15 cellular contexts compared by ENCODE assay signal in the genomic region with DNA sequence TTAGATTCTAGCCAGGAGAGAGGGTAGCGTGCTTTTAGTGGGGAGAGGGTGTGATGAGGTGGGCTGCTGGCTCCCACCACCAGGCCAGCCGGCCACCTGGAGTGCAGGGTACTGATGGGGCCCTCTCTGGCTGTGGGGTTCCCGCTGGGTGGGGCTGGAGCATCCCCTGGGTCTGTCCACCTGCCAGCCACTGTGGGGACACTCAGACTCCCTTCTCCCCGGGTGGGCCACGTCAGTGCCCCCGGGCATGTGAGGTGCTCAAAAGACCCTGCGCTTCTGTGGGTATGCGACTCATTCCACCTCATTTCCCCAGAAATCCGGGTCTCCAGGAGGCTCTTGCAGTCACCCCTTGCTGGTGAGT. TPM values are rescaled to one million over a fixed set of nuclear protein-coding genes. Genes with fewer than 3 reads are reported as not detected.
DNase-seq lines count a peak whose midpoint lies in the region; ATAC-seq, FAIRE-seq and TF ChIP-seq lines count a peak whose summit lies in the region.
"Had no signal": no experiment of that assay in that cellular context is flagged by ENCODE, and none has a peak within 500 bp of the region (broad histone marks: within the 10 kb centered on the region; RNA-seq: fewer than 3 reads in every experiment).

No MANE protein-coding gene starts in this region.

- H3K4me3 ChIP-seq in A549 = no peak overlapping the region
- H3K4me3 ChIP-seq: SJSA1 had no signal

- H3K36me3 Mint-ChIP-seq in glutamatergic neuron (ENCODE audit: unreplicated experiment) = no peaks in the 10 kb centered on the region

- POLR2A ChIA-PET in A549 (lab: Yijun Ruan, JAX) = interaction anchor here (1.0 to 2.0 kb wide), 6 partner anchors 196 to 568 kb away, joined by 3 to 7 read pairs (median 4); no protein-coding TSS in a partner anchor

- TF ChIP-seq RAD21 in A549 (conservative IDR thresholded peaks at IDR 0.05 in 1 of 2, IDR thresholded peaks at IDR 0.05 in 1 of 2) (no peak; a peak in 1 of 5 replicates), Ishikawa (IDR thresholded peaks at IDR 0.05; ENCODE audit: low read depth) (no peak)

- H3K27ac Mint-ChIP-seq in glutamatergic neuron (ENCODE audit: unreplicated experiment) = no peak overlapping the region
- H3K27ac Mint-ChIP-seq: B cell, H9 had no signal

- no peak for DNase-seq in A549 (ENCODE audit: low read depth in 1 of 2, low spot score in 1 of 2)
- peak; percentile 12 for DNase-seq in glutamatergic neuron
- no peak for DNase-seq in SKM-1 (lab: John Stamatoyannopoulos, UW; ENCODE audit: unreplicated experiment)
- no peak for DNase-seq in KBM-7
- no peak for DNase-seq in midbrain (lab: John Stamatoyannopoulos, UW)
- DNase-seq in NCI-H526 (lab: John Stamatoyannopoulos, UW) = no peak
- DNase-seq: NCI-H187 treated with DMSO at 0.1 percent for 48 hours had no signal

- no peak for TF ChIP-seq POLR2A in A549 (IDR thresholded peaks at IDR 0.05; ENCODE audit: low read length)

- ATAC-seq in A549 = peak in 1 of 2 experiments; percentile 2; a peak in 2 of 6 replicates

- H3K4me1 Mint-ChIP-seq in glutamatergic neuron (ENCODE audit: low read depth, unreplicated experiment) = peaks cover 4% of the 10 kb centered on the region

- TF ChIP-seq EP300 in A549 (IDR thresholded peaks at IDR 0.05) (no peak), Ishikawa (IDR thresholded peaks at IDR 0.05; ENCODE audit: borderline replicate concordance) (no peak)

- peak overlapping the region; percentile 24; the same call in 1 of the 3 replicates for H3K4me2 ChIP-seq in A549

- peaks cover 4% of the 10 kb centered on the region for H3K9me3 Mint-ChIP-seq in glutamatergic neuron (ENCODE audit: unreplicated experiment)
- H3K9me3 Mint-ChIP-seq: H9 had no signal

- H3K27me3 Mint-ChIP-seq in glutamatergic neuron (ENCODE audit: unreplicated experiment) = peaks cover 2% of the 10 kb centered on the region

- peak overlapping the region; percentile 68 for H3K27ac ChIP-seq in 22Rv1
- H3K27ac ChIP-seq in A549 = peak overlapping the region; percentile 63 to 71; a peak in 5 of 6 replicates
- H3K27ac ChIP-seq: RWPE1, SJSA1 had no signal

- FAIRE-seq in A549 (lab: Jason Lieb, UNC) = no peak

- no peak overlapping the region for H3K4me3 Mint-ChIP-seq in glutamatergic neuron (ENCODE audit: unreplicated experiment)
- H3K4me3 Mint-ChIP-seq: B cell, H9 had no signal

- CTCF ChIA-PET in A549 (lab: Yijun Ruan, JAX) = interaction anchor here (0.5 to 15.2 kb wide), 83 partner anchors 8 to 1097 kb away, joined by 3 to 262 read pairs (median 4); partner anchors contain the start of genes CCND1, LINC01488, LTO1 and MYEOV

- in situ Hi-C loops in KBM-7 (cut with MboI; ENCODE audit: low pct_unique_long_range_greater_than_20kb, low sequenced_read_pairs) = no loop called here

- WGBS in A549 (ENCODE audit: missing lambda C conversion rate) = 73% methylated on average over 4 of the region's 9 CpGs

- no peaks in the 10 kb centered on the region for H3K9me3 ChIP-seq in A549
- H3K9me3 ChIP-seq: SJSA1 had no signal

- H3K4me1 ChIP-seq in A549 = peaks cover 28% of the 10 kb centered on the region

- TF ChIP-seq CTCF in 22Rv1 (IDR thresholded peaks at IDR 0.05) = peak; percentile 18; the same call in 1 of the 2 replicates
- TF ChIP-seq CTCF in A549 (IDR thresholded peaks at IDR 0.05) = no peak
- TF ChIP-seq CTCF in glutamatergic neuron (IDR thresholded peaks at IDR 0.05; ENCODE audit: partially characterized antibody, unreplicated experiment) = no peak

TF ChIP-seq in A549, 52 proteins besides CTCF, POLR2A, EP300 and RAD21:
- no peak for TF ChIP-seq NFE2L2 (conservative IDR thresholded peaks at IDR 0.05; ENCODE audit: low read length)
- no peak for TF ChIP-seq MYC (IDR thresholded peaks at IDR 0.05; ENCODE audit: borderline replicate concordance, low read length)
- no peak for TF ChIP-seq JUNB (IDR thresholded peaks at IDR 0.05)
- no peak for TF ChIP-seq ESRRA (IDR thresholded peaks at IDR 0.05; ENCODE audit: borderline replicate concordance, low read length)
- TF ChIP-seq, protein P1, sequence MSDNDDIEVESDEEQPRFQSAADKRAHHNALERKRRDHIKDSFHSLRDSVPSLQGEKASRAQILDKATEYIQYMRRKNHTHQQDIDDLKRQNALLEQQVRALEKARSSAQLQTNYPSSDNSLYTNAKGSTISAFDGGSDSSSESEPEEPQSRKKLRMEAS (IDR thresholded peaks at IDR 0.05) = no peak
- no peak for TF ChIP-seq MAZ (IDR thresholded peaks at IDR 0.05; ENCODE audit: borderline replicate concordance, low read depth, low read length)
- TF ChIP-seq HEYL (CRISPR knock-in tag; IDR thresholded peaks at IDR 0.05) = no peak
- TF ChIP-seq HOXB13 (CRISPR knock-in tag; IDR thresholded peaks at IDR 0.05; ENCODE audit: low read depth) = no peak
- TF ChIP-seq ZFP36 (IDR thresholded peaks at IDR 0.05; ENCODE audit: borderline replicate concordance, partially characterized antibody) = no peak
- TF ChIP-seq HOXB5 (CRISPR knock-in tag; IDR thresholded peaks at IDR 0.05) = no peak
- TF ChIP-seq MAFK (IDR thresholded peaks at IDR 0.05; ENCODE audit: partially characterized antibody) = no peak
- no peak for TF ChIP-seq FOSB (CRISPR knock-in tag; IDR thresholded peaks at IDR 0.05)
- no peak for TF ChIP-seq ELK1 (IDR thresholded peaks at IDR 0.05; ENCODE audit: low read depth, low read length)
- no peak for TF ChIP-seq NPAS2 (CRISPR knock-in tag; IDR thresholded peaks at IDR 0.05; ENCODE audit: borderline replicate concordance)

TF ChIP-seq in Ishikawa, 13 proteins besides CTCF, POLR2A, EP300 and RAD21:
- TF ChIP-seq YY1 (IDR thresholded peaks at IDR 0.05; ENCODE audit: low read depth) = no peak
- 0 out of 2 replicates have a peak, but pooled peaks have one; percentile 1 for TF ChIP-seq TCF12 (IDR thresholded peaks at IDR 0.05; ENCODE audit: low read depth)

RNA-seq across cellular contexts. Expression of gene TPCN2, which starts 53.0 kb away (rescaled TPM):
- polyA plus RNA-seq in A549 (2011; rRNA removed) (8.1 and 8.9 TPM in 2 replicates), A549 (2017; fragmentation: RNase III; extraction: RNeasy Plus Mini Kit Qiagen cat#74134 plus additional on column Dnase treatment) (8.8 to 9.1 TPM (median 9.0 TPM) in 3 replicates)
- 9.4 and 11.6 TPM in 2 replicates for polyA plus RNA-seq in A549 (2012; cell fraction: cytosol; rRNA removed)
- polyA plus RNA-seq in A549 (2012; cell fraction: nucleus; rRNA removed) = 34.4 and 38.1 TPM in 2 replicates
- polyA minus RNA-seq in A549 (2011; rRNA and poly(A)+ RNA removed) = 10.1 and 13.1 TPM in 2 replicates
- 17.2 TPM for total RNA-seq in glutamatergic neuron (ENCODE audit: unreplicated experiment)

RNA-seq across cellular contexts. Expression of gene SMIM38, which starts 54.0 kb away (rescaled TPM):
- 0.08 and 0.24 TPM in 2 replicates for polyA plus RNA-seq in A549 (2011; rRNA removed)
- polyA plus RNA-seq in A549 (2012; cell fraction: cytosol; rRNA removed) = 0.01 TPM in 2 replicates
- 0.23 and 0.27 TPM in 2 replicates for polyA plus RNA-seq in A549 (2012; cell fraction: nucleus; rRNA removed)
- 0.05 to 0.08 TPM in 2 of 3 replicates, not detected in the other for polyA plus RNA-seq in A549 (2017; fragmentation: RNase III; extraction: RNeasy Plus Mini Kit Qiagen cat#74134 plus additional on column Dnase treatment)
- polyA minus RNA-seq in A549 (2011; rRNA and poly(A)+ RNA removed) = 0.15 and 0.21 TPM in 2 replicates
- total RNA-seq in glutamatergic neuron (ENCODE audit: unreplicated experiment) = 0.32 TPM
- total RNA-seq: G401, M059J had no signal
